Comparison of ENCODE assay signal across 9 cellular contexts in genomic region chr7:143882611-143883078, GRCh38. TPM values are rescaled to one million over a fixed set of nuclear protein-coding genes. Genes with fewer than 3 reads are reported as not detected.
A peak's percentile ranks its signal among the peaks of the same experiment; 100 is the strongest.
DNase-seq lines count a peak whose midpoint lies in the region; ATAC-seq and TF ChIP-seq lines count a peak whose summit lies in the region.
"Had no signal": no experiment of that assay in that cellular context is flagged by ENCODE, and none has a peak within 500 bp of the region (broad histone marks: within the 10 kb centered on the region; RNA-seq: fewer than 3 reads in every experiment).

No MANE protein-coding gene starts in this region.

- TF ChIP-seq CTCF in fibroblast of mammary gland (conservative IDR thresholded peaks at IDR 0.05; ENCODE audit: control insufficient read depth, insufficient read depth, low read depth, low read length) = no peak

- no peak for ATAC-seq in HG03439 (IDR thresholded peaks at IDR 0.05; ENCODE audit: unreplicated experiment)
- ATAC-seq: Panc1 had no signal

- WGBS in urinary bladder = under 1% methylated on average over 26 of the region's 26 CpGs

- no peaks in the 10 kb centered on the region for H3K27me3 ChIP-seq in mucosa of rectum (ENCODE audit: control insufficient read depth in 2 of 2, insufficient read depth in 2 of 2, low read length in 2 of 2)

- DNase-seq in NCI-H2196 (lab: John Stamatoyannopoulos, UW; ENCODE audit: unreplicated experiment) (peak; percentile 36), NCI-H2196 treated with DMSO at 0.1 percent for 48 hours (lab: John Stamatoyannopoulos, UW; ENCODE audit: unreplicated experiment) (no peak), RPMI7951 (ENCODE audit: low read depth) (peak; percentile 74), fibroblast of mammary gland (ENCODE audit: low read depth) (peak; percentile 59), HK-2 (ENCODE audit: unreplicated experiment) (no peak)

- H3K4me3 ChIP-seq in fibroblast of mammary gland (ENCODE audit: control insufficient read depth, low read depth, low read length) (peak overlapping the region; percentile 77), mucosa of rectum (ENCODE audit: low read length in 2 of 2) (peak overlapping the region; percentile 44 to 67), urinary bladder (ENCODE audit: low read depth, low read length) (peak overlapping the region; percentile 68)

- no peak overlapping the region for H3K9ac ChIP-seq in mucosa of rectum (ENCODE audit: low read depth in 1 of 2, low read length in 2 of 2)

- no peaks in the 10 kb centered on the region for H3K9me3 ChIP-seq in mucosa of rectum (ENCODE audit: control insufficient read depth in 2 of 2, low read length in 2 of 2)

- H3K27ac ChIP-seq in mucosa of rectum (ENCODE audit: low read depth in 2 of 2, low read length in 2 of 2) = peak overlapping the region; percentile 13 to 39
- H3K27ac ChIP-seq in urinary bladder (ENCODE audit: low read depth) = no peak overlapping the region

- H3K4me1 ChIP-seq in mucosa of rectum (ENCODE audit: control insufficient read depth in 2 of 2, insufficient read depth in 2 of 2, low read length in 2 of 2) = peaks cover 0 to 3% of the 10 kb centered on the region in 2 donors
- no peaks in the 10 kb centered on the region for H3K4me1 ChIP-seq in urinary bladder (ENCODE audit: insufficient read depth)

- H3K36me3 ChIP-seq in mucosa of rectum (ENCODE audit: control insufficient read depth in 2 of 2, insufficient read depth in 2 of 2, low read length in 2 of 2) (peaks cover 0 to under 1% of the 10 kb centered on the region in 2 donors), urinary bladder (ENCODE audit: insufficient read depth) (no peaks in the 10 kb centered on the region)

RNA-seq across cellular contexts. Expression of gene TCAF1, which starts 19.3 kb away (rescaled TPM):
- total RNA-seq in RPMI7951 (2014; rRNA removed; shearing (Covaris generic)) = 29.3 and 35.6 TPM in 2 replicates
- 67.0 TPM for total RNA-seq in urinary bladder
- 27.3 TPM for polyA plus RNA-seq in urinary bladder

RNA-seq across cellular contexts. Expression of gene OR2F2, which starts 52.4 kb away (rescaled TPM):
- not detected in 2 replicates for total RNA-seq in RPMI7951 (2014; rRNA removed; shearing (Covaris generic))
- total RNA-seq in urinary bladder = not detected
- polyA plus RNA-seq in urinary bladder = not detected

Comparison
In these comparisons a context has a peak if more than half of its experiments do, and no peak if none do; other contexts are left out.
1. DNase-seq: peak in NCI-H2196 (single experiment), RPMI7951 (single experiment) and fibroblast of mammary gland (single experiment); none in NCI-H2196 treated with DMSO at 0.1 percent for 48 hours (single experiment) and HK-2 (single experiment).
2. Peak in every context shown above with its lines, with median percentiles within 50 percentile points of each other: H3K4me3 ChIP-seq.